Comparison of ENCODE assay signal across 8 cellular contexts in genomic region chr12:58920102-58920955, GRCh38. TPM values are rescaled to one million over a fixed set of nuclear protein-coding genes. Genes with fewer than 3 reads are reported as not detected.
DNase-seq lines count a peak whose midpoint lies in the region; ATAC-seq and TF ChIP-seq lines count a peak whose summit lies in the region.

Gene LRIG3, minus strand, starts transcription at chr12:58920504. Its CDS starts 269 bp downstream, at chr12:58920235.

- CTCF ChIA-PET in PC-9 (lab: Charles Lee), result interaction anchor here (0.5 kb wide), 2 partner anchors 120 to 937 kb away, joined by 3 to 7 read pairs; no protein-coding TSS in a partner anchor

- TF ChIP-seq POLR2A in gastrocnemius medialis (IDR thresholded peaks at IDR 0.05), result peak; percentile 50 to 66

- H3K4me3 ChIP-seq in PC-9 (peak within 1 kb of the TSS; percentile 77), cardiac fibroblast (replicated peaks in 1 of 2; ENCODE audit: low read depth in 2 of 2, low read length in 2 of 2) (peak within 1 kb of the TSS; percentile 81 to 86), iPS-20b (ENCODE audit: low read length) (peak within 1 kb of the TSS; percentile 86), gastrocnemius medialis (peak within 1 kb of the TSS; percentile 62 to 96 (median 88))

- H3K9me3 ChIP-seq in PC-9 (ENCODE audit: insufficient read depth, low read depth), result no peaks in the 10 kb centered on the region
- H3K9me3 ChIP-seq in iPS-20b (ENCODE audit: insufficient read depth, low read depth, low read length), result no peaks in the 10 kb centered on the region
- no peaks in the 10 kb centered on the region for H3K9me3 ChIP-seq in gastrocnemius medialis

- peak within 1 kb of the TSS; percentile 81; the same call in 1 of the 2 replicates for H3K9ac ChIP-seq in iPS-20b (ENCODE audit: low read depth, low read length)

- no peaks in the 10 kb centered on the region for H3K27me3 ChIP-seq in PC-9 (ENCODE audit: insufficient read depth, low read depth)
- peaks cover 10% of the 10 kb centered on the region for H3K27me3 ChIP-seq in iPS-20b (ENCODE audit: insufficient read depth, low read length)
- no peaks in the 10 kb centered on the region for H3K27me3 ChIP-seq in gastrocnemius medialis

- H3K4me1 ChIP-seq in PC-9 (replicated peaks; ENCODE audit: insufficient read depth) (peaks cover 44% of the 10 kb centered on the region), iPS-20b (ENCODE audit: insufficient read depth, low read length) (peaks cover 40% of the 10 kb centered on the region; the same call in 1 of the 2 replicates), gastrocnemius medialis (peaks cover 26 to 28% of the 10 kb centered on the region in 2 donors)

- peak; percentile 88 for ATAC-seq in GM21360 (IDR thresholded peaks at IDR 0.05; ENCODE audit: unreplicated experiment)
- ATAC-seq in HG03565 (IDR thresholded peaks at IDR 0.05; ENCODE audit: unreplicated experiment), result peak; percentile 77
- peak; percentile 87 for ATAC-seq in gastrocnemius medialis

- intact Hi-C loops in PC-9 (cut with micrococcal nuclease; ENCODE audit: unreplicated experiment) (loop anchor here (5.0 to 10.0 kb wide), 2 partner anchors 122 to 164 kb away; no protein-coding TSS in a partner anchor), gastrocnemius medialis (cut with DNase I; ENCODE audit: low total_unique reads) (no loop called here)

- H3F3A ChIP-seq in PC-9 (ENCODE audit: insufficient read depth, low read depth), result peaks cover 8% of the 10 kb centered on the region

- H2AFZ ChIP-seq in PC-9, result peak within 1 kb of the TSS; percentile 92

- peak; percentile 96 for DNase-seq in Daoy (ENCODE audit: low read depth)
- peak; percentile 72 to 81 for DNase-seq in PC-9
- peak; percentile 89 to 91 for DNase-seq in cardiac fibroblast (ENCODE audit: low read depth in 2 of 2)
- peak; percentile 75 to 85 for DNase-seq in gastrocnemius medialis
- no peak for DNase-seq in stimulated activated CD4-positive, alpha-beta T cell treated with anti-CD3 and anti-CD28 coated beads, Interleukin-1b, Interleukin-23, amount 100 ng/mL, for 48 hours

- TF ChIP-seq CTCF in PC-9 (conservative IDR thresholded peaks at IDR 0.05) (no peak; the same call in 1 of the 2 replicates), cardiac fibroblast (IDR thresholded peaks at IDR 0.05; ENCODE audit: low read depth, low read length) (no peak), gastrocnemius medialis (IDR thresholded peaks at IDR 0.05 in 4 of 5, conservative IDR thresholded peaks at IDR 0.05 in 1 of 5) (no peak)

- in situ Hi-C loops in gastrocnemius medialis (cut with MboI; ENCODE audit: low sequenced_read_pairs in 4 of 4), result no loop called here

- H4K20me1 ChIP-seq in PC-9 (ENCODE audit: insufficient read depth), result no peaks in the 10 kb centered on the region

- H3K36me3 ChIP-seq in PC-9 (ENCODE audit: low read depth) (no peaks in the 10 kb centered on the region), iPS-20b (ENCODE audit: insufficient read depth, low read depth, low read length) (no peaks in the 10 kb centered on the region), gastrocnemius medialis (no peaks in the 10 kb centered on the region)

- H3K27ac ChIP-seq in PC-9 (peak within 1 kb of the TSS; percentile 5), iPS-20b (ENCODE audit: low read length) (no peak within 1 kb of the TSS), gastrocnemius medialis (peak within 1 kb of the TSS; percentile 85 to 95 (median 93))

- peak within 1 kb of the TSS; percentile 76 for H3K4me2 ChIP-seq in PC-9

- BruUV-seq in PC-9 (replicated peaks; lab: Mats Ljungman, UMichigan), result no TSS peak

- H3K79me2 ChIP-seq in PC-9 (ENCODE audit: low read depth), result peaks cover 45% of the 10 kb centered on the region

- H3K9me2 ChIP-seq in PC-9 (ENCODE audit: insufficient read depth), result no peaks in the 10 kb centered on the region

- POLR2A ChIA-PET in PC-9 (lab: Charles Lee; ENCODE audit: unreplicated experiment), result interaction anchor here (0.5 to 0.6 kb wide), 2 partner anchors 979 to 1176 kb away, joined by 3 to 9 read pairs; partner anchors contain the start of genes ATP23 and TSPAN31

RNA-seq across cellular contexts. Expression of gene LRIG3, which starts in this region (rescaled TPM):
- total RNA-seq in Daoy (2014; rRNA removed; shearing (Covaris generic)), result 22.9 and 24.0 TPM in 2 replicates
- total RNA-seq in PC-9 (2021) (8.8 and 10.6 TPM in 2 replicates), gastrocnemius medialis (10 to 100 TPM in 1 of 4 donors, 1 to 10 TPM in 3; 4.7 to 14.7 (median 7.7) TPM)
